In the genomic region with DNA sequence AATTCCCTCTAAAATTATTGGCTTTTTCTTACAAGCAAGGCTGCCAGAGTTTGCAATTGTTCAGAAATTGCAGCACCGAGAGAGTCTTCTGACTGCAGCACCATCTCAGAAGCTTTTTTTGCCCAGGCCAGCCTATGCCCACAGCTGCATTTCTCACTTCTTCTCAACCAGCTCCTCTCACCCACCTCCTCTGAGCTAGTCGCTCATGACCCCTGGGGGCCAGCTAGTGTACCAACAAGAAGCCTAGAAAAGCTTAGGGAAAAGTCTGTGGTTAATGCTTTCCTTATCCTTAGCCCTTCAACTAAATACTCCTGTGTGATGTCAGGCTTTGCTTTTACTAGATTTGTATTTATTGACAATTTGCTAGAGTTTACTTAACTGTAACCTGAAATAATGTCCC, we compare ENCODE assay signal across 8 cellular contexts.
DNase-seq lines count a peak whose midpoint lies in the region; ATAC-seq lines count a peak whose summit lies in the region.

No MANE protein-coding gene starts in this region.

- DNase-seq in Ammon's horn (ENCODE audit: low spot score) (peak; percentile 59), SKM-1 (lab: John Stamatoyannopoulos, UW; ENCODE audit: unreplicated experiment) (peak; percentile 3), head of caudate nucleus (peak; percentile 2 to 66 (median 34)), smooth muscle cell of the brain vasculature (ENCODE audit: low read depth, low spot score) (peak; percentile 68), cerebellar nuclear complex (lab: John Stamatoyannopoulos, UW) (no peak), cerebellum (ENCODE audit: low spot score) (no peak)
- peak; percentile 35 for DNase-seq in Jurkat, Clone E6-1 (ENCODE audit: low read depth, low spot score)

- no peak overlapping the region for H3K4me3 ChIP-seq in Jurkat, Clone E6-1 (ENCODE audit: low read length)

- intact Hi-C loops in head of caudate nucleus (cut with DNase I) = no loop called here

- ATAC-seq in GM18498 (IDR thresholded peaks at IDR 0.05; ENCODE audit: unreplicated experiment) = peak; percentile 97

Comparison
In these comparisons a context has a peak if more than half of its experiments do, and no peak if none do; other contexts are left out.
1. DNase-seq: peak in Ammon's horn (single experiment), Jurkat, Clone E6-1 (single experiment), SKM-1 (single experiment), head of caudate nucleus (42 of 42) and smooth muscle cell of the brain vasculature (single experiment); none in cerebellar nuclear complex (0 of 2) and cerebellum (single experiment).